In genomic region chr1:201221201-201221846, GRCh38 we compare ENCODE assay signal across 16 cellular contexts. TPM values are rescaled to one million over a fixed set of nuclear protein-coding genes. Genes with fewer than 3 reads are reported as not detected.
"Had no signal": no experiment of that assay in that cellular context is flagged by ENCODE, and none has a peak within 500 bp of the region (broad histone marks: within the 10 kb centered on the region; RNA-seq: fewer than 3 reads in every experiment).

No MANE protein-coding gene starts in this region.

- H3K4me1 ChIP-seq: SJSA1 had no signal

- H3K4me3 ChIP-seq: psoas muscle, SJSA1, testis had no signal

- H3K27ac ChIP-seq: brain microvascular endothelial cell, psoas muscle, SJSA1, testis, VCaP had no signal

- H3K27me3 ChIP-seq: brain microvascular endothelial cell, SJSA1, testis had no signal

- ATAC-seq: activated naive CD4-positive, alpha-beta T cell treated with anti-CD3 and anti-CD28 coated beads, Interleukin-2, amount 50 U/mL, for 72 hours; left cardiac atrium; natural killer cell; T-cell had no signal

- H3K9me3 ChIP-seq: psoas muscle, SJSA1, testis had no signal

- DNase-seq: activated CD4-positive, alpha-beta T cell treated with anti-CD3 and anti-CD28 coated beads for 48 hours; amniotic stem cell; brain microvascular endothelial cell; cerebellar nuclear complex; dermis blood vessel endothelial cell; hypothalamus; left cardiac atrium; natural killer cell; occipital lobe; psoas muscle; stimulated activated CD4-positive, alpha-beta T cell treated with anti-CD3 and anti-CD28 coated beads, Interleukin-12 subunit alpha, Interleukin-12 subunit beta, amount 100 ng/mL, for 4 hours; testis had no signal

- H3K36me3 ChIP-seq: brain microvascular endothelial cell, SJSA1 had no signal

RNA-seq across cellular contexts. Expression of gene IGFN1, which starts 30.7 kb away (rescaled TPM):
- total RNA-seq: activated naive CD4-positive, alpha-beta T cell treated with anti-CD3 and anti-CD28 coated beads, Interleukin-2, amount 50 U/mL, for 72 hours; natural killer cell; occipital lobe; T-cell had no signal
